Comparison of ENCODE assay signal across 22 cellular contexts in genomic region chr17:43220511-43221125, GRCh38. TPM values are rescaled to one million over a fixed set of nuclear protein-coding genes. Genes with fewer than 3 reads are reported as not detected.
DNase-seq lines count a peak whose midpoint lies in the region; ATAC-seq, FAIRE-seq and TF ChIP-seq lines count a peak whose summit lies in the region.
"Had no signal": no experiment of that assay in that cellular context is flagged by ENCODE, and none has a peak within 500 bp of the region (broad histone marks: within the 10 kb centered on the region; RNA-seq: fewer than 3 reads in every experiment).

No MANE protein-coding gene starts in this region.

- no peak overlapping the region for H3K27ac Mint-ChIP-seq in endodermal cell
- H3K27ac Mint-ChIP-seq: CD8-positive, alpha-beta T cell had no signal

- no TSS peak for BruUV-seq in HepG2 (replicated peaks; lab: Mats Ljungman, UMichigan)

- TF ChIP-seq POLR2A in HepG2 (IDR thresholded peaks at IDR 0.05; ENCODE audit: insufficient read depth in 1 of 2, low read depth in 2 of 2, low read length in 2 of 2) (0 out of 4 replicates have a peak, but pooled peaks of 1 of the 2 experiments have one; percentile 31), right lobe of liver (IDR thresholded peaks at IDR 0.05) (no peak), sigmoid colon (IDR thresholded peaks at IDR 0.05) (no peak)

- H3K36me3 Mint-ChIP-seq in endodermal cell (ENCODE audit: low read depth): peaks cover 29% of the 10 kb centered on the region

- H3K4me2 ChIP-seq in HepG2 (ENCODE audit: low read depth, low read length): no peak overlapping the region
- H3K4me2 ChIP-seq: A549, PC-9 had no signal

- H3K36me3 ChIP-seq in HepG2 (replicated peaks in 1 of 2; ENCODE audit: control insufficient read depth in 1 of 2, insufficient read depth in 2 of 2, low read length in 2 of 2): peaks cover 20 to 52% of the 10 kb centered on the region in 2 experiments
- H3K36me3 ChIP-seq in right lobe of liver: peaks cover 0 to 7% (median 0%) of the 10 kb centered on the region in 4 donors
- H3K36me3 ChIP-seq in endodermal cell (ENCODE audit: control insufficient read depth, insufficient read depth, low read length): peaks cover 21% of the 10 kb centered on the region
- peaks cover 0 to 30% (median 9%) of the 10 kb centered on the region in 4 donors for H3K36me3 ChIP-seq in sigmoid colon

- CTCF ChIA-PET in HepG2 (lab: Yijun Ruan, JAX; ENCODE audit: low intra/inter-chr PET ratio, low total read pairs): no interaction called here

- H3K4me1 ChIP-seq in HepG2 (ENCODE audit: insufficient read depth, low read length) (peaks cover 41% of the 10 kb centered on the region), right lobe of liver (peaks cover 0 to 21% (median 10%) of the 10 kb centered on the region in 4 donors), endodermal cell (ENCODE audit: control insufficient read depth, insufficient read depth, low read length) (peaks cover 8% of the 10 kb centered on the region), sigmoid colon (no peaks in the 10 kb centered on the region)
- H3K4me1 ChIP-seq: A549 had no signal

- H3K9me3 Mint-ChIP-seq in endodermal cell: no peaks in the 10 kb centered on the region
- H3K9me3 Mint-ChIP-seq: CD8-positive, alpha-beta T cell had no signal

- H3K9me3 ChIP-seq in HepG2 (ENCODE audit: low read length) (no peaks in the 10 kb centered on the region), right lobe of liver (no peaks in the 10 kb centered on the region), endodermal cell (ENCODE audit: control insufficient read depth, low read length) (no peaks in the 10 kb centered on the region), sigmoid colon (no peaks in the 10 kb centered on the region)
- H3K9me3 ChIP-seq: A549 had no signal

- POLR2A ChIA-PET in HepG2 (lab: Yijun Ruan, JAX): interaction anchor here (1.6 to 5.7 kb wide), 3 partner anchors 9 to 97 kb away, joined by 3 to 177 read pairs (median 8); partner anchors contain the start of genes NBR1 and TMEM106A

- H3K27me3 Mint-ChIP-seq in endodermal cell (ENCODE audit: insufficient read depth): no peaks in the 10 kb centered on the region

- no peak overlapping the region for H2AFZ ChIP-seq in HepG2 (ENCODE audit: low read length)
- H2AFZ ChIP-seq: PC-9 had no signal

- H3K27ac ChIP-seq in HepG2 (ENCODE audit: extremely low read length, insufficient read depth, low read length): no peak overlapping the region
- H3K27ac ChIP-seq in right lobe of liver: no peak overlapping the region
- H3K27ac ChIP-seq in endodermal cell (ENCODE audit: low read depth, low read length): no peak overlapping the region
- no peak overlapping the region for H3K27ac ChIP-seq in sigmoid colon
- H3K27ac ChIP-seq: A549, PC-9 had no signal

- TF ChIP-seq EP300 in HepG2 (IDR thresholded peaks at IDR 0.05; ENCODE audit: low read depth in 2 of 2, low read length in 2 of 2) (no peak), HepG2 (CRISPR knock-in tag; IDR thresholded peaks at IDR 0.05; ENCODE audit: borderline replicate concordance) (no peak), sigmoid colon (IDR thresholded peaks at IDR 0.05) (no peak)

- intact Hi-C loops in HepG2 (cut with micrococcal nuclease; ENCODE audit: unreplicated experiment): no loop called here
- intact Hi-C loops in right lobe of liver (cut with DNase I): loop anchor here in 1 of 2 donors (10.0 kb wide), 1 partner anchor 206 kb away; no protein-coding TSS in a partner anchor
- intact Hi-C loops in sigmoid colon (cut with DNase I): no loop called here

- no peak overlapping the region for H3K4me3 Mint-ChIP-seq in endodermal cell
- H3K4me3 Mint-ChIP-seq: CD8-positive, alpha-beta T cell had no signal

- H3K4me1 Mint-ChIP-seq in endodermal cell: no peaks in the 10 kb centered on the region

- H3K79me2 ChIP-seq in HepG2 (ENCODE audit: insufficient read depth, low read length): no peaks in the 10 kb centered on the region

- DNase-seq in HepG2 (ENCODE audit: low spot score) (no peak), right lobe of liver (no peak), endodermal cell (peak; percentile 29), sigmoid colon (peak; percentile 35), AML-193 (lab: John Stamatoyannopoulos, UW) (no peak), NCI-H2029 (lab: John Stamatoyannopoulos, UW) (no peak), NCI-H1930 (lab: John Stamatoyannopoulos, UW) (no peak)
- DNase-seq: CD8-positive, alpha-beta T cell; DND-41; H7; Kasumi-1; NCI-H187; NCI-H226; NCI-H510A treated with DMSO at 0.1 percent for 48 hours; NCI-H748 treated with DMSO at 0.1 percent for 48 hours; PC-9; RPMI8226; SHP77 had no signal

- no peak for TF ChIP-seq RAD21 in HepG2 (CRISPR knock-in tag; IDR thresholded peaks at IDR 0.05)

- in situ Hi-C loops in HepG2 (cut with HindIII; ENCODE audit: extremely low pct_ligation_motif_present, low pct_unique_long_range_greater_than_20kb): no loop called here

- H3K27me3 ChIP-seq in HepG2 (ENCODE audit: control insufficient read depth in 1 of 2, insufficient read depth in 2 of 2, low read length in 2 of 2) (no peaks in the 10 kb centered on the region), right lobe of liver (no peaks in the 10 kb centered on the region), endodermal cell (ENCODE audit: control insufficient read depth, insufficient read depth, low read length, poor library complexity, severe bottlenecking) (no peaks in the 10 kb centered on the region), sigmoid colon (no peaks in the 10 kb centered on the region)

- ATAC-seq in HepG2 (no peak), right lobe of liver (no peak)
- ATAC-seq: A549; CD8-positive, alpha-beta T cell had no signal

- 95% methylated on average over 9 of the region's 9 CpGs for WGBS in HepG2 (ENCODE audit: low lambda C conversion rate)
- 66% methylated on average over 5 of the region's 9 CpGs for WGBS in right lobe of liver (ENCODE audit: insufficient coverage, low coverage, low lambda C conversion rate, missing lambda C conversion rate)
- 83 to 89% methylated on average over 7 to 9 of the region's 9 CpGs for WGBS in endodermal cell (ENCODE audit: insufficient coverage in 1 of 2, insufficient read length in 1 of 2), 2 experiments
- 90% methylated on average over 9 of the region's 9 CpGs for WGBS in sigmoid colon, 2 donors

- no peak for FAIRE-seq in HepG2 (lab: Jason Lieb, UNC)
- FAIRE-seq: A549, GM12891 had no signal

- no peak overlapping the region for H3K9ac ChIP-seq in HepG2 (ENCODE audit: insufficient read depth, low read depth, low read length)
- no peak overlapping the region for H3K9ac ChIP-seq in endodermal cell (ENCODE audit: extremely low read depth, low read length, poor library complexity, severe bottlenecking)

- no peaks in the 10 kb centered on the region for H4K20me1 ChIP-seq in HepG2 (ENCODE audit: insufficient read depth, low read length)

- TF ChIP-seq CTCF in HepG2 (CRISPR knock-in tag; IDR thresholded peaks at IDR 0.05): no peak
- TF ChIP-seq CTCF in right lobe of liver (IDR thresholded peaks at IDR 0.05): no peak
- TF ChIP-seq CTCF in endodermal cell (conservative IDR thresholded peaks at IDR 0.05): no peak
- no peak for TF ChIP-seq CTCF in sigmoid colon (IDR thresholded peaks at IDR 0.05)

- H3K4me3 ChIP-seq in HepG2 (replicated peaks in 1 of 3; ENCODE audit: insufficient read depth in 1 of 3, low read depth in 2 of 3, low read length in 3 of 3): no peak overlapping the region
- no peak overlapping the region for H3K4me3 ChIP-seq in right lobe of liver
- no peak overlapping the region for H3K4me3 ChIP-seq in endodermal cell (ENCODE audit: low read length)
- no peak overlapping the region for H3K4me3 ChIP-seq in sigmoid colon
- H3K4me3 ChIP-seq: A549, PC-9 had no signal

RNA-seq across cellular contexts. Expression of gene CCDC200, which starts 7.8 kb away (rescaled TPM):
- total RNA-seq in HepG2 (2016; rRNA removed; fragmentation: Illumina TruSeq; extraction: Trizol): not detected in 2 replicates
- not detected in 2 replicates for total RNA-seq in HepG2 (2016; cell fraction: cytosol; rRNA removed; fragmentation: Illumina TruSeq; extraction: Trizol; ENCODE audit: low read depth)
- not detected in 2 replicates for total RNA-seq in HepG2 (2016; cell fraction: insoluble cytoplasmic fraction; rRNA removed; fragmentation: Illumina TruSeq; extraction: Trizol)
- total RNA-seq in HepG2 (2016; cell fraction: membrane; rRNA removed; fragmentation: Illumina TruSeq; extraction: Trizol): not detected in 2 replicates
- not detected in 2 replicates for total RNA-seq in HepG2 (2016; cell fraction: nucleus; rRNA removed; fragmentation: Illumina TruSeq; extraction: Trizol)
- polyA plus RNA-seq in HepG2 (2011; rRNA removed): not detected in 2 replicates
- polyA plus RNA-seq in HepG2 (2011; cell fraction: cytosol; rRNA removed): not detected in 2 replicates
- polyA plus RNA-seq in HepG2 (2011; cell fraction: nucleus; rRNA removed): 0.35 TPM in 1 of 2 replicates, not detected in the other
- polyA plus RNA-seq in HepG2 (2012): 3.0 and 6.9 TPM in 2 replicates
- not detected in 2 replicates for polyA plus RNA-seq in HepG2 (2016; cell fraction: cytosol; fragmentation: Illumina TruSeq; extraction: Trizol; ENCODE audit: low read depth)
- not detected in 2 replicates for polyA plus RNA-seq in HepG2 (2016; cell fraction: insoluble cytoplasmic fraction; fragmentation: Illumina TruSeq; extraction: Trizol; ENCODE audit: low read depth)
- polyA plus RNA-seq in HepG2 (2016; cell fraction: membrane; fragmentation: Illumina TruSeq; extraction: Trizol; ENCODE audit: low read depth): not detected in 2 replicates
- not detected in 2 replicates for polyA plus RNA-seq in HepG2 (2016; cell fraction: nucleus; fragmentation: Illumina TruSeq; extraction: Trizol; ENCODE audit: insufficient read depth, low read depth)
- polyA minus RNA-seq in HepG2 (2011; rRNA and poly(A)+ RNA removed; ENCODE audit: low replicate concordance): 0.28 and 0.48 TPM in 2 replicates
- polyA minus RNA-seq in HepG2 (2011; cell fraction: cytosol; rRNA and poly(A)+ RNA removed): not detected in 2 replicates
- 1.3 and 1.6 TPM in 2 replicates for polyA minus RNA-seq in HepG2 (2011; cell fraction: nucleus; rRNA and poly(A)+ RNA removed)
- total RNA-seq in right lobe of liver: not detected
- total RNA-seq in endodermal cell: not detected
- polyA plus RNA-seq in endodermal cell (2013, experiment 1 of 2): not detected
- not detected for polyA plus RNA-seq in endodermal cell (2013, experiment 2 of 2)
- total RNA-seq in sigmoid colon: not detected
- polyA plus RNA-seq in sigmoid colon: under 1 TPM in 1 of 3 donors, not detected in 2; 0.12 TPM
- total RNA-seq: CD8-positive, alpha-beta T cell; H7; MCF 10A; PC-9 had no signal
- polyA plus RNA-seq: A549, BJ had no signal

RNA-seq across cellular contexts. Expression of gene TMEM106A, which starts 8.9 kb away (rescaled TPM):
- total RNA-seq in HepG2 (2016; rRNA removed; fragmentation: Illumina TruSeq; extraction: Trizol) (7.3 and 16.9 TPM in 2 replicates), right lobe of liver (1 to 10 TPM; 3.1 to 8.4 (median 4.5) TPM), endodermal cell (10 to 100 TPM; 11.2 to 11.3 TPM), sigmoid colon (1 to 10 TPM; 3.0 to 7.2 (median 4.7) TPM)
- 3.9 and 4.5 TPM in 2 replicates for total RNA-seq in HepG2 (2016; cell fraction: cytosol; rRNA removed; fragmentation: Illumina TruSeq; extraction: Trizol; ENCODE audit: low read depth)
- total RNA-seq in HepG2 (2016; cell fraction: insoluble cytoplasmic fraction; rRNA removed; fragmentation: Illumina TruSeq; extraction: Trizol): 6.1 and 18.6 TPM in 2 replicates
- 6.4 and 6.9 TPM in 2 replicates for total RNA-seq in HepG2 (2016; cell fraction: membrane; rRNA removed; fragmentation: Illumina TruSeq; extraction: Trizol)
- total RNA-seq in HepG2 (2016; cell fraction: nucleus; rRNA removed; fragmentation: Illumina TruSeq; extraction: Trizol): 20.5 and 23.8 TPM in 2 replicates
- polyA plus RNA-seq in HepG2 (2011; rRNA removed) (34.9 and 35.9 TPM in 2 replicates), sigmoid colon (1 to 10 TPM; 2.4 to 9.4 (median 3.5) TPM)
- polyA plus RNA-seq in HepG2 (2011; cell fraction: cytosol; rRNA removed): 23.9 and 25.0 TPM in 2 replicates
- 47.7 and 53.8 TPM in 2 replicates for polyA plus RNA-seq in HepG2 (2011; cell fraction: nucleus; rRNA removed)
- polyA plus RNA-seq in HepG2 (2012): 16.4 and 17.3 TPM in 2 replicates
- 1.5 and 1.7 TPM in 2 replicates for polyA plus RNA-seq in HepG2 (2016; cell fraction: cytosol; fragmentation: Illumina TruSeq; extraction: Trizol; ENCODE audit: low read depth)
- polyA plus RNA-seq in HepG2 (2016; cell fraction: insoluble cytoplasmic fraction; fragmentation: Illumina TruSeq; extraction: Trizol; ENCODE audit: low read depth): 4.9 and 7.2 TPM in 2 replicates
- polyA plus RNA-seq in HepG2 (2016; cell fraction: membrane; fragmentation: Illumina TruSeq; extraction: Trizol; ENCODE audit: low read depth): 2.8 and 3.9 TPM in 2 replicates
- 25.2 and 27.5 TPM in 2 replicates for polyA plus RNA-seq in HepG2 (2016; cell fraction: nucleus; fragmentation: Illumina TruSeq; extraction: Trizol; ENCODE audit: insufficient read depth, low read depth)
- 1.4 and 123 TPM in 2 replicates for polyA minus RNA-seq in HepG2 (2011; rRNA and poly(A)+ RNA removed; ENCODE audit: low replicate concordance)
- polyA minus RNA-seq in HepG2 (2011; cell fraction: cytosol; rRNA and poly(A)+ RNA removed): 16.5 and 18.7 TPM in 2 replicates
- polyA minus RNA-seq in HepG2 (2011; cell fraction: nucleus; rRNA and poly(A)+ RNA removed): 64.1 and 65.3 TPM in 2 replicates
- polyA plus RNA-seq in endodermal cell (2013, experiment 1 of 2): 3.5 TPM
- 4.3 TPM for polyA plus RNA-seq in endodermal cell (2013, experiment 2 of 2)

RNA-seq across cellular contexts. Expression of gene RNU2-1, which starts 13.2 kb away (rescaled TPM):
- total RNA-seq in HepG2 (2016; rRNA removed; fragmentation: Illumina TruSeq; extraction: Trizol): not detected in 2 replicates
- 7.5 and 10.4 TPM in 2 replicates for total RNA-seq in HepG2 (2016; cell fraction: cytosol; rRNA removed; fragmentation: Illumina TruSeq; extraction: Trizol; ENCODE audit: low read depth)
- total RNA-seq in HepG2 (2016; cell fraction: insoluble cytoplasmic fraction; rRNA removed; fragmentation: Illumina TruSeq; extraction: Trizol): not detected in 2 replicates
- not detected in 2 replicates for total RNA-seq in HepG2 (2016; cell fraction: membrane; rRNA removed; fragmentation: Illumina TruSeq; extraction: Trizol)
- total RNA-seq in HepG2 (2016; cell fraction: nucleus; rRNA removed; fragmentation: Illumina TruSeq; extraction: Trizol): not detected in 2 replicates
- polyA plus RNA-seq in HepG2 (2011; rRNA removed): not detected in 2 replicates
- polyA plus RNA-seq in HepG2 (2011; cell fraction: cytosol; rRNA removed): not detected in 2 replicates
- not detected in 2 replicates for polyA plus RNA-seq in HepG2 (2011; cell fraction: nucleus; rRNA removed)
- polyA plus RNA-seq in HepG2 (2012): not detected in 2 replicates
- polyA plus RNA-seq in HepG2 (2016; cell fraction: cytosol; fragmentation: Illumina TruSeq; extraction: Trizol; ENCODE audit: low read depth): not detected in 2 replicates
- not detected in 2 replicates for polyA plus RNA-seq in HepG2 (2016; cell fraction: insoluble cytoplasmic fraction; fragmentation: Illumina TruSeq; extraction: Trizol; ENCODE audit: low read depth)
- polyA plus RNA-seq in HepG2 (2016; cell fraction: membrane; fragmentation: Illumina TruSeq; extraction: Trizol; ENCODE audit: low read depth): not detected in 2 replicates
- not detected in 2 replicates for polyA plus RNA-seq in HepG2 (2016; cell fraction: nucleus; fragmentation: Illumina TruSeq; extraction: Trizol; ENCODE audit: insufficient read depth, low read depth)
- polyA minus RNA-seq in HepG2 (2011; rRNA and poly(A)+ RNA removed; ENCODE audit: low replicate concordance): not detected in 2 replicates
- polyA minus RNA-seq in HepG2 (2011; cell fraction: cytosol; rRNA and poly(A)+ RNA removed): not detected in 2 replicates
- polyA minus RNA-seq in HepG2 (2011; cell fraction: nucleus; rRNA and poly(A)+ RNA removed): not detected in 2 replicates
- 1,000 to 10,000 TPM in 3 of 6 experiments, 100 to 1,000 TPM in 1, not detected in 2; 626 to 4,576 (median 3,287) TPM for total RNA-seq in right lobe of liver
- 1,000 to 10,000 TPM; 5,418 to 7,320 TPM for total RNA-seq in endodermal cell
- not detected for polyA plus RNA-seq in endodermal cell (2013, experiment 1 of 2)
- polyA plus RNA-seq in endodermal cell (2013, experiment 2 of 2): not detected
- total RNA-seq in sigmoid colon: not detected
- not detected for polyA plus RNA-seq in sigmoid colon
- total RNA-seq: H7 had no signal
- polyA plus RNA-seq: A549, BJ had no signal

RNA-seq across cellular contexts. Expression of gene NBR1, which starts 49.6 kb away (rescaled TPM):
- 51.7 and 79.0 TPM in 2 replicates for total RNA-seq in HepG2 (2016; rRNA removed; fragmentation: Illumina TruSeq; extraction: Trizol)
- 9.9 and 10.8 TPM in 2 replicates for total RNA-seq in HepG2 (2016; cell fraction: cytosol; rRNA removed; fragmentation: Illumina TruSeq; extraction: Trizol; ENCODE audit: low read depth)
- total RNA-seq in HepG2 (2016; cell fraction: insoluble cytoplasmic fraction; rRNA removed; fragmentation: Illumina TruSeq; extraction: Trizol): 50.3 and 77.3 TPM in 2 replicates
- 20.1 and 22.1 TPM in 2 replicates for total RNA-seq in HepG2 (2016; cell fraction: membrane; rRNA removed; fragmentation: Illumina TruSeq; extraction: Trizol)
- 35.7 and 36.9 TPM in 2 replicates for total RNA-seq in HepG2 (2016; cell fraction: nucleus; rRNA removed; fragmentation: Illumina TruSeq; extraction: Trizol)
- 102 and 121 TPM in 2 replicates for polyA plus RNA-seq in HepG2 (2011; rRNA removed)
- 87.1 and 91.6 TPM in 2 replicates for polyA plus RNA-seq in HepG2 (2011; cell fraction: cytosol; rRNA removed)
- polyA plus RNA-seq in HepG2 (2011; cell fraction: nucleus; rRNA removed): 53.9 and 55.2 TPM in 2 replicates
- polyA plus RNA-seq in HepG2 (2012): 78.0 and 105 TPM in 2 replicates
- polyA plus RNA-seq in HepG2 (2016; cell fraction: cytosol; fragmentation: Illumina TruSeq; extraction: Trizol; ENCODE audit: low read depth): 5.5 and 5.9 TPM in 2 replicates
- polyA plus RNA-seq in HepG2 (2016; cell fraction: insoluble cytoplasmic fraction; fragmentation: Illumina TruSeq; extraction: Trizol; ENCODE audit: low read depth): 70.0 and 71.8 TPM in 2 replicates
- 8.4 and 9.8 TPM in 2 replicates for polyA plus RNA-seq in HepG2 (2016; cell fraction: membrane; fragmentation: Illumina TruSeq; extraction: Trizol; ENCODE audit: low read depth)
- polyA plus RNA-seq in HepG2 (2016; cell fraction: nucleus; fragmentation: Illumina TruSeq; extraction: Trizol; ENCODE audit: insufficient read depth, low read depth): 40.5 and 50.3 TPM in 2 replicates
- polyA minus RNA-seq in HepG2 (2011; rRNA and poly(A)+ RNA removed; ENCODE audit: low replicate concordance): 94.6 and 191 TPM in 2 replicates
- 125 and 130 TPM in 2 replicates for polyA minus RNA-seq in HepG2 (2011; cell fraction: cytosol; rRNA and poly(A)+ RNA removed)
- polyA minus RNA-seq in HepG2 (2011; cell fraction: nucleus; rRNA and poly(A)+ RNA removed): 95.0 and 120 TPM in 2 replicates
- total RNA-seq in right lobe of liver: 10 to 100 TPM; 34.7 to 71.0 (median 49.2) TPM
- 10 to 100 TPM; 53.2 to 55.7 TPM for total RNA-seq in endodermal cell
- polyA plus RNA-seq in endodermal cell (2013, experiment 1 of 2): 61.0 TPM
- 60.5 TPM for polyA plus RNA-seq in endodermal cell (2013, experiment 2 of 2)
- 10 to 100 TPM; 77.5 to 98.1 (median 81.5) TPM for total RNA-seq in sigmoid colon
- polyA plus RNA-seq in sigmoid colon: 10 to 100 TPM; 50.9 to 93.4 (median 74.5) TPM

Comparison
In these comparisons a context has a peak if more than half of its experiments do, and no peak if none do; other contexts are left out.
1. DNase-seq: peak in endodermal cell (single experiment) and sigmoid colon (single experiment); none in HepG2 (single experiment), right lobe of liver (0 of 3), AML-193 (0 of 2), NCI-H2029 (single experiment) and NCI-H1930 (0 of 2).